In genomic region chr3:50340404-50341329, GRCh38 we compare ENCODE assay signal across 1 cellular context.
TF ChIP-seq lines count a peak whose summit lies in the region.

Gene RASSF1, minus strand, starts transcription at chr3:50340836. Its CDS starts 31 bp downstream, at chr3:50340805.

TF ChIP-seq in IMR-90, 13 proteins besides CTCF, POLR2A, EP300 and RAD21:
- TF ChIP-seq USF2 (IDR thresholded peaks at IDR 0.05; ENCODE audit: low read depth, low read length), result peak; percentile 30; the same call in 1 of the 2 replicates
- no peak for TF ChIP-seq RCOR1 (IDR thresholded peaks at IDR 0.05; ENCODE audit: insufficient replicate concordance, low read length)
- no peak for TF ChIP-seq MAFK (IDR thresholded peaks at IDR 0.05; ENCODE audit: low read depth, low read length)
TF ChIP-seq in IMR-90: peak in this region for 1.
